8 cellular contexts compared by ENCODE assay signal in genomic region chr7:16918288-16918895, GRCh38. TPM values are rescaled to one million over a fixed set of nuclear protein-coding genes. Genes with fewer than 3 reads are reported as not detected.
A peak's percentile ranks its signal among the peaks of the same experiment; 100 is the strongest.
DNase-seq lines count a peak whose midpoint lies in the region; ATAC-seq and TF ChIP-seq lines count a peak whose summit lies in the region.

No MANE protein-coding gene starts in this region.

- H3K36me3 ChIP-seq in brain microvascular endothelial cell (replicated peaks) (no peaks in the 10 kb centered on the region), aorta (ENCODE audit: control insufficient read depth in 1 of 2, insufficient read depth in 2 of 2, low read length in 1 of 2) (no peaks in the 10 kb centered on the region)

- in situ Hi-C loops in ACHN (cut with HindIII; ENCODE audit: low pct_ligation_motif_present, low pct_unique_long_range_greater_than_20kb, low sequenced_read_pairs): no loop called here
- in situ Hi-C loops in brain microvascular endothelial cell (cut with HindIII; ENCODE audit: low pct_ligation_motif_present, low sequenced_read_pairs): no loop called here

- TF ChIP-seq CTCF in brain microvascular endothelial cell (IDR thresholded peaks at IDR 0.05; ENCODE audit: low read depth, low read length, missing control alignments): peak; percentile 61

- intact Hi-C loops in aorta (cut with DNase I): loop anchor here (2.0 to 10.0 kb wide), 5 partner anchors 116 to 314 kb away; partner anchors contain the start of gene AGR2 (in 1 of the 2)

- no peak for ATAC-seq in HG02885 (IDR thresholded peaks at IDR 0.05; ENCODE audit: poor library complexity, unreplicated experiment)
- no peak for ATAC-seq in aorta (ENCODE audit: low FRiP score)
- ATAC-seq in HG02870 (IDR thresholded peaks at IDR 0.05; ENCODE audit: unreplicated experiment): no peak

- DNase-seq in ACHN (peak; percentile 66), GDM1 (lab: John Stamatoyannopoulos, UW) (peak; percentile 13), NCI-H226 (peak; percentile 20), brain microvascular endothelial cell (no peak), lung microvascular endothelial cell (ENCODE audit: low read depth in 2 of 2) (peak; percentile 50 to 68), aorta (no peak)

- H3K27ac ChIP-seq in brain microvascular endothelial cell: no peak overlapping the region
- H3K27ac ChIP-seq in aorta (ENCODE audit: low read depth in 1 of 2, low read length in 2 of 2): no peak overlapping the region

- H3K4me3 ChIP-seq in brain microvascular endothelial cell (ENCODE audit: low read depth, low read length): no peak overlapping the region
- no peak overlapping the region for H3K4me3 ChIP-seq in aorta (ENCODE audit: low read length in 2 of 2)

- no peaks in the 10 kb centered on the region for H3K9me3 ChIP-seq in aorta (ENCODE audit: control insufficient read depth, low read length)

- H3K4me1 ChIP-seq in aorta (ENCODE audit: control insufficient read depth in 1 of 2, insufficient read depth in 2 of 2, low read length in 2 of 2): no peaks in the 10 kb centered on the region

- H3K27me3 ChIP-seq in brain microvascular endothelial cell (replicated peaks) (no peaks in the 10 kb centered on the region), aorta (ENCODE audit: control insufficient read depth in 1 of 2, insufficient read depth in 2 of 2, low read length in 1 of 2) (no peaks in the 10 kb centered on the region)

- 42 to 47% methylated on average over 6 of the region's 6 CpGs for WGBS in aorta, 2 donors

RNA-seq across cellular contexts. Expression of gene AGR3, which starts 36.6 kb away (rescaled TPM):
- total RNA-seq in lung microvascular endothelial cell: not detected in 2 replicates
- not detected for total RNA-seq in aorta
- 100 to 1,000 TPM in 1 of 2 donors, not detected in 1; 100 TPM for polyA plus RNA-seq in aorta

Comparison
In these comparisons a context has a peak if more than half of its experiments do, and no peak if none do; other contexts are left out.
1. DNase-seq: peak in ACHN (single experiment), GDM1 (single experiment), NCI-H226 (single experiment) and lung microvascular endothelial cell (2 of 2); none in brain microvascular endothelial cell (single experiment) and aorta (0 of 2).